Comparison of ENCODE assay signal across 6 cellular contexts in the genomic region with DNA sequence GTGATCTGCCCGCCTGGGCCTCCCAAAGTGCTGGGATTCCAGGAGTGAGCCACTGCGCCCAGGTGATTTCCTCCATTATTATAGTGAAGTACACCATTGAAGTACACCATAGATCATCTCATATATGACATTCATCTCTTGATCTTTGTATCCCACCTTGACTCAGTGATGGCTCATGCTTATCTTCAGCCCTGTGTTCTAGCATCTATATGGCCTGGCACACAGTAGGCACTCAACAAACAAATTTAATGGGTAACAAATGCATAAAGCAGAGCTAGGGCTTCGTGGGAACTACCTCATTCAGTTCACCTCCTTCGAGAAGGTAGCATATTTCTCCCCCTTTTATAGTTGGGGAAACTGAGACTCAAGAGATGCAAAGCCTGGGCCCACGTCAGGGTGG. TPM values are rescaled to one million over a fixed set of nuclear protein-coding genes. Genes with fewer than 3 reads are reported as not detected.
DNase-seq lines count a peak whose midpoint lies in the region; ATAC-seq, FAIRE-seq and TF ChIP-seq lines count a peak whose summit lies in the region.

No MANE protein-coding gene starts in this region.

- ATAC-seq in activated naive CD8-positive, alpha-beta T cell treated with anti-CD3 and anti-CD28 coated beads, Interleukin-2, amount 50 U/mL, for 24 hours: no peak
- no peak for ATAC-seq in GM21529 (IDR thresholded peaks at IDR 0.05; ENCODE audit: unreplicated experiment)

- no peak for TF ChIP-seq CTCF in nephron progenitor cell (IDR thresholded peaks at IDR 0.05)

- peak overlapping the region; percentile 71 for H3K4me3 Mint-ChIP-seq in activated naive CD8-positive, alpha-beta T cell treated with anti-CD3 and anti-CD28 coated beads, Interleukin-2, amount 50 U/mL, for 24 hours
- H3K4me3 Mint-ChIP-seq in nephron progenitor cell: peak overlapping the region; percentile 75

- FAIRE-seq in GM12892 (lab: Jason Lieb, UNC): peak; percentile 17

- H3K27ac Mint-ChIP-seq in activated naive CD8-positive, alpha-beta T cell treated with anti-CD3 and anti-CD28 coated beads, Interleukin-2, amount 50 U/mL, for 24 hours: peak overlapping the region; percentile 11
- no peak overlapping the region for H3K27ac Mint-ChIP-seq in nephron progenitor cell

- peaks cover 34% of the 10 kb centered on the region for H3K4me1 Mint-ChIP-seq in activated naive CD8-positive, alpha-beta T cell treated with anti-CD3 and anti-CD28 coated beads, Interleukin-2, amount 50 U/mL, for 24 hours
- peaks cover 38% of the 10 kb centered on the region for H3K4me1 Mint-ChIP-seq in nephron progenitor cell

- DNase-seq in GM12892 (ENCODE audit: insufficient read length) (no peak), nephron progenitor cell (no peak), RKO (ENCODE audit: low spot score) (no peak)
- no peak for DNase-seq in activated naive CD8-positive, alpha-beta T cell treated with anti-CD3 and anti-CD28 coated beads, Interleukin-2, amount 50 U/mL, for 24 hours
- no peak for DNase-seq in activated CD8-positive, alpha-beta memory T cell treated with anti-CD3 and anti-CD28 coated beads for 24 hours

- H3K36me3 Mint-ChIP-seq in activated naive CD8-positive, alpha-beta T cell treated with anti-CD3 and anti-CD28 coated beads, Interleukin-2, amount 50 U/mL, for 24 hours (ENCODE audit: low read depth): peaks cover 6% of the 10 kb centered on the region
- H3K36me3 Mint-ChIP-seq in nephron progenitor cell (ENCODE audit: low read depth): peaks cover 15% of the 10 kb centered on the region

- no peaks in the 10 kb centered on the region for H3K9me3 Mint-ChIP-seq in activated naive CD8-positive, alpha-beta T cell treated with anti-CD3 and anti-CD28 coated beads, Interleukin-2, amount 50 U/mL, for 24 hours
- no peaks in the 10 kb centered on the region for H3K9me3 Mint-ChIP-seq in nephron progenitor cell

- no peak for TF ChIP-seq POLR2A in GM12892 (IDR thresholded peaks at IDR 0.05; ENCODE audit: low read depth, low read length)

- H3K27me3 Mint-ChIP-seq in activated naive CD8-positive, alpha-beta T cell treated with anti-CD3 and anti-CD28 coated beads, Interleukin-2, amount 50 U/mL, for 24 hours: no peaks in the 10 kb centered on the region
- H3K27me3 Mint-ChIP-seq in nephron progenitor cell (ENCODE audit: low read depth, poor library complexity): peaks cover 18% of the 10 kb centered on the region

RNA-seq across cellular contexts. Expression of a gene that starts 1.0 kb away (rescaled TPM):
- 7.7 TPM for polyA plus RNA-seq in GM12892 (2012; ENCODE audit: missing spikeins)

RNA-seq across cellular contexts. Expression of a gene that starts 1.0 kb away (rescaled TPM):
- polyA plus RNA-seq in GM12892 (2012; ENCODE audit: missing spikeins): 2.1 TPM

RNA-seq across cellular contexts. Expression of a gene that starts 4.8 kb away (rescaled TPM):
- polyA plus RNA-seq in GM12892 (2012; ENCODE audit: missing spikeins): 4.0 TPM

RNA-seq across cellular contexts. Expression of a gene that starts 5.5 kb away (rescaled TPM):
- polyA plus RNA-seq in GM12892 (2012; ENCODE audit: missing spikeins): 20.4 TPM

RNA-seq across cellular contexts. Expression of a gene that starts 20.7 kb away (rescaled TPM):
- polyA plus RNA-seq in GM12892 (2012; ENCODE audit: missing spikeins): 27.5 TPM
